19 cellular contexts compared by ENCODE assay signal in genomic region chr9:31325778-31326177, GRCh38.
"Had no signal": no experiment of that assay in that cellular context is flagged by ENCODE, and none has a peak within 500 bp of the region (broad histone marks: within the 10 kb centered on the region; RNA-seq: fewer than 3 reads in every experiment).

No MANE protein-coding gene starts in this region.

- H3K9me3 ChIP-seq: heart left ventricle, upper lobe of right lung had no signal

- H3K27me3 ChIP-seq: cardiac muscle cell, heart left ventricle, upper lobe of right lung had no signal

- H3K4me3 Mint-ChIP-seq: activated CD4-positive, alpha-beta memory T cell treated with anti-CD3 and anti-CD28 coated beads for 36 hours; activated naive CD8-positive, alpha-beta T cell treated with anti-CD3 and anti-CD28 coated beads, Interleukin-2, amount 50 U/mL, for 24 hours; activated T-helper 1 cell treated with anti-CD3 and anti-CD28 coated beads, Interleukin-12 subunit alpha, Interleukin-12 subunit beta, Interleukin-2, Interleukin-4 antibody, amounts not matched to agents 30 ng/mL and 10 ng/mL and 1 ng/mL, durations not matched to agents 14 hours and 24 hours and 36 hours; memory B cell; nephron progenitor cell; stimulated activated naive B cell treated with anti-CD40 and anti-IgM and Interleukin-4, amounts not matched to agents 10 μg/mL and 1 μg/mL and 100 μg/mL, for 72 hours; WTC11 had no signal

- H3K27ac Mint-ChIP-seq: activated CD4-positive, alpha-beta memory T cell treated with anti-CD3 and anti-CD28 coated beads for 36 hours; activated naive CD8-positive, alpha-beta T cell treated with anti-CD3 and anti-CD28 coated beads, Interleukin-2, amount 50 U/mL, for 24 hours; activated T-helper 1 cell treated with anti-CD3 and anti-CD28 coated beads, Interleukin-12 subunit alpha, Interleukin-12 subunit beta, Interleukin-2, Interleukin-4 antibody, amounts not matched to agents 30 ng/mL and 10 ng/mL and 1 ng/mL, durations not matched to agents 14 hours and 24 hours and 36 hours; memory B cell; nephron progenitor cell; stimulated activated naive B cell treated with anti-CD40 and anti-IgM and Interleukin-4, amounts not matched to agents 10 μg/mL and 1 μg/mL and 100 μg/mL, for 72 hours; WTC11 had no signal

- H3K4me1 Mint-ChIP-seq: nephron progenitor cell had no signal

- H3K9me3 Mint-ChIP-seq: activated CD4-positive, alpha-beta memory T cell treated with anti-CD3 and anti-CD28 coated beads for 36 hours; activated T-helper 1 cell treated with anti-CD3 and anti-CD28 coated beads, Interleukin-12 subunit alpha, Interleukin-12 subunit beta, Interleukin-2, Interleukin-4 antibody, amounts not matched to agents 30 ng/mL and 10 ng/mL and 1 ng/mL, durations not matched to agents 14 hours and 24 hours and 36 hours had no signal

- H3K36me3 Mint-ChIP-seq: activated CD4-positive, alpha-beta memory T cell treated with anti-CD3 and anti-CD28 coated beads for 36 hours; memory B cell; stimulated activated naive B cell treated with anti-CD40 and anti-IgM and Interleukin-4, amounts not matched to agents 10 μg/mL and 1 μg/mL and 100 μg/mL, for 72 hours; WTC11 had no signal

- H3K4me3 ChIP-seq: cardiac muscle cell, heart left ventricle, smooth muscle cell, upper lobe of right lung had no signal

- DNase-seq: activated CD4-positive, alpha-beta memory T cell treated with anti-CD3 and anti-CD28 coated beads for 36 hours; activated CD4-positive, alpha-beta T cell treated with anti-CD3 and anti-CD28 coated beads for 4 hours; activated gamma-delta T cell; activated naive CD4-positive, alpha-beta T cell treated with anti-CD3 and anti-CD28 coated beads, Interleukin-2, amount 50 U/mL, for 16 hours; activated naive CD8-positive, alpha-beta T cell treated with anti-CD3 and anti-CD28 coated beads, Interleukin-2, amount 50 U/mL, for 24 hours; cortex of kidney; nephron progenitor cell; stimulated activated CD4-positive, alpha-beta T cell treated with anti-CD3 and anti-CD28 coated beads, Interleukin-15, amount 100 ng/mL, for 24 hours; stimulated activated naive B cell treated with anti-CD40 and anti-IgM and Interleukin-4, amounts not matched to agents 10 μg/mL and 1 μg/mL and 100 μg/mL, for 72 hours; T-helper 9 cell; upper lobe of right lung had no signal

- H3K4me1 ChIP-seq: heart left ventricle, upper lobe of right lung had no signal

- ATAC-seq: activated naive CD8-positive, alpha-beta T cell treated with anti-CD3 and anti-CD28 coated beads, Interleukin-2, amount 50 U/mL, for 24 hours; heart left ventricle; sciatic nerve; stimulated activated naive B cell treated with anti-CD40 and anti-IgM and Interleukin-4, amounts not matched to agents 10 μg/mL and 1 μg/mL and 100 μg/mL, for 72 hours; upper lobe of right lung; WTC11 had no signal

- H3K27ac ChIP-seq: cardiac muscle cell, epithelial cell of prostate, heart left ventricle, upper lobe of right lung had no signal

- H3K36me3 ChIP-seq: cardiac muscle cell, heart left ventricle, upper lobe of right lung had no signal

- H3K27me3 Mint-ChIP-seq: activated CD4-positive, alpha-beta memory T cell treated with anti-CD3 and anti-CD28 coated beads for 36 hours; activated naive CD8-positive, alpha-beta T cell treated with anti-CD3 and anti-CD28 coated beads, Interleukin-2, amount 50 U/mL, for 24 hours; memory B cell; stimulated activated naive B cell treated with anti-CD40 and anti-IgM and Interleukin-4, amounts not matched to agents 10 μg/mL and 1 μg/mL and 100 μg/mL, for 72 hours had no signal
